9 cellular contexts compared by ENCODE assay signal in genomic region chr14:75453817-75454434, GRCh38. TPM values are rescaled to one million over a fixed set of nuclear protein-coding genes. Genes with fewer than 3 reads are reported as not detected.
A peak's percentile ranks its signal among the peaks of the same experiment; 100 is the strongest.
DNase-seq lines count a peak whose midpoint lies in the region; ATAC-seq, FAIRE-seq and TF ChIP-seq lines count a peak whose summit lies in the region.
"Had no signal": no experiment of that assay in that cellular context is flagged by ENCODE, and none has a peak within 500 bp of the region (broad histone marks: within the 10 kb centered on the region; RNA-seq: fewer than 3 reads in every experiment).

No MANE protein-coding gene starts in this region.

- H3K27ac ChIP-seq in heart left ventricle (peak overlapping the region in 11 of 12 donors; percentile 46 to 87 (median 75)), PC-9 (peak overlapping the region; percentile 93), keratinocyte (ENCODE audit: control insufficient read depth, insufficient read depth, low read length) (no peak overlapping the region), upper lobe of left lung (peak overlapping the region; percentile 63 to 85 (median 74))

- peaks cover 0 to 25% (median 0%) of the 10 kb centered on the region in 9 donors for H3K36me3 ChIP-seq in heart left ventricle
- H3K36me3 ChIP-seq in PC-9 (ENCODE audit: low read depth): peaks cover 8% of the 10 kb centered on the region; the same call in 1 of the 2 replicates
- peaks cover 0 to 16% of the 10 kb centered on the region in 2 experiments for H3K36me3 ChIP-seq in keratinocyte (ENCODE audit: control insufficient read depth in 2 of 2, extremely low read depth in 1 of 2, insufficient read depth in 2 of 2, low read length in 2 of 2)
- H3K36me3 ChIP-seq in upper lobe of left lung: peaks cover 0 to 38% (median 10%) of the 10 kb centered on the region in 4 donors

- H3K4me3 ChIP-seq in heart left ventricle (no peak overlapping the region), PC-9 (peak overlapping the region; percentile 17; the same call in 1 of the 2 replicates), keratinocyte (ENCODE audit: control insufficient read depth in 2 of 3, extremely low read depth in 1 of 3, insufficient read depth in 2 of 3, low read depth in 1 of 3, low read length in 3 of 3) (no peak overlapping the region), upper lobe of left lung (no peak overlapping the region)
- H3K4me3 ChIP-seq: dorsolateral prefrontal cortex had no signal

- H3K79me2 ChIP-seq in PC-9 (ENCODE audit: low read depth): peaks cover 80% of the 10 kb centered on the region
- peaks cover 5% of the 10 kb centered on the region for H3K79me2 ChIP-seq in keratinocyte (ENCODE audit: control insufficient read depth, insufficient read depth, low read length)

- intact Hi-C loops in heart left ventricle (cut with DNase I) (loop anchor here in 1 of 10 donors (5.0 kb wide), 1 partner anchor 52 kb away; no protein-coding TSS in a partner anchor), left cardiac atrium (cut with DNase I) (no loop called here), PC-9 (cut with micrococcal nuclease; ENCODE audit: unreplicated experiment) (loop anchor here (1.0 to 10.0 kb wide), 18 partner anchors 12 to 1588 kb away; partner anchors contain the start of gene DLST)

- ATAC-seq in heart left ventricle (no peak), left cardiac atrium (no peak), upper lobe of left lung (ENCODE audit: low FRiP score in 2 of 2) (no peak), GM18867 (IDR thresholded peaks at IDR 0.05; ENCODE audit: unreplicated experiment) (no peak)

- H3K4me2 ChIP-seq in PC-9 (peak overlapping the region; percentile 72), keratinocyte (ENCODE audit: control insufficient read depth, extremely low read depth, insufficient read depth, low read depth, low read length) (peak overlapping the region; percentile 80)

- FAIRE-seq in keratinocyte (lab: Jason Lieb, UNC): no peak

- CTCF ChIA-PET in PC-9 (lab: Charles Lee): interaction anchor here (1.4 to 1.7 kb wide), 2 partner anchors 143 to 146 kb away, joined by 4 to 11 read pairs; no protein-coding TSS in a partner anchor

- no peak for TF ChIP-seq EP300 in upper lobe of left lung (IDR thresholded peaks at IDR 0.05)

- 0 out of 2 replicates have a peak overlapping the region, but pooled peaks have one; percentile 7 for H2AFZ ChIP-seq in PC-9
- no peak overlapping the region for H2AFZ ChIP-seq in keratinocyte (ENCODE audit: control insufficient read depth, low read length)

- TF ChIP-seq CTCF in heart left ventricle (IDR thresholded peaks at IDR 0.05) (no peak), PC-9 (conservative IDR thresholded peaks at IDR 0.05) (no peak), keratinocyte (optimal IDR thresholded peaks at IDR 0.05 in 1 of 3, IDR thresholded peaks at IDR 0.05 in 1 of 3, conservative IDR thresholded peaks at IDR 0.05 in 1 of 3; ENCODE audit: extremely low read depth in 1 of 3, insufficient read depth in 2 of 3, low read length in 3 of 3) (no peak), upper lobe of left lung (IDR thresholded peaks at IDR 0.05) (no peak)

- peaks cover 76% of the 10 kb centered on the region for H3F3A ChIP-seq in PC-9 (ENCODE audit: insufficient read depth, low read depth)

- POLR2A ChIA-PET in PC-9 (lab: Charles Lee; ENCODE audit: unreplicated experiment): interaction anchor here (0.5 to 0.9 kb wide), 7 partner anchors 49 to 278 kb away, joined by 3 to 23 read pairs (median 5); no protein-coding TSS in a partner anchor

- H3K4me1 ChIP-seq in heart left ventricle: peaks cover 3 to 91% (median 71%) of the 10 kb centered on the region in 12 donors
- H3K4me1 ChIP-seq in PC-9 (replicated peaks; ENCODE audit: insufficient read depth): peaks cover 96% of the 10 kb centered on the region
- H3K4me1 ChIP-seq in keratinocyte (ENCODE audit: control insufficient read depth, extremely low read depth, insufficient read depth, low read length): peaks cover 34% of the 10 kb centered on the region
- peaks cover 65 to 89% (median 74%) of the 10 kb centered on the region in 4 donors for H3K4me1 ChIP-seq in upper lobe of left lung

- dilution Hi-C loops in keratinocyte (cut with MboI; ENCODE audit: extremely low pct_ligation_motif_present, low sequenced_read_pairs): no loop called here

- H3K27me3 ChIP-seq in heart left ventricle (no peaks in the 10 kb centered on the region), PC-9 (ENCODE audit: insufficient read depth, low read depth) (no peaks in the 10 kb centered on the region), keratinocyte (ENCODE audit: control insufficient read depth, extremely low read depth, insufficient read depth, low read length) (no peaks in the 10 kb centered on the region), upper lobe of left lung (no peaks in the 10 kb centered on the region)
- H3K27me3 ChIP-seq: dorsolateral prefrontal cortex had no signal

- H3K9ac ChIP-seq in keratinocyte (ENCODE audit: control insufficient read depth, extremely low read depth, insufficient read depth, low read length): peak overlapping the region; percentile 52

- 84 to 85% (median 85%) methylated on average over 14 of the region's 14 CpGs for WGBS in heart left ventricle, 4 donors
- 69 to 83% methylated on average over 14 of the region's 14 CpGs for WGBS in upper lobe of left lung, 2 donors

- no peak for TF ChIP-seq POLR2A in heart left ventricle (IDR thresholded peaks at IDR 0.05)
- no peak for TF ChIP-seq POLR2A in upper lobe of left lung (IDR thresholded peaks at IDR 0.05)

- no peaks in the 10 kb centered on the region for H3K9me2 ChIP-seq in PC-9 (ENCODE audit: insufficient read depth)

- no peaks in the 10 kb centered on the region for H4K20me1 ChIP-seq in PC-9 (ENCODE audit: insufficient read depth)
- peaks cover 14% of the 10 kb centered on the region for H4K20me1 ChIP-seq in keratinocyte (ENCODE audit: control insufficient read depth, extremely low read depth, insufficient read depth, low read length)

- no peaks in the 10 kb centered on the region for H3K9me3 ChIP-seq in heart left ventricle
- no peaks in the 10 kb centered on the region for H3K9me3 ChIP-seq in PC-9 (ENCODE audit: insufficient read depth, low read depth)
- no peaks in the 10 kb centered on the region for H3K9me3 ChIP-seq in keratinocyte (ENCODE audit: control insufficient read depth, low read depth, low read length)
- H3K9me3 ChIP-seq in upper lobe of left lung: no peaks in the 10 kb centered on the region

- H3K9me1 ChIP-seq in keratinocyte (ENCODE audit: control insufficient read depth, extremely low read depth, insufficient read depth, low read length): no peaks in the 10 kb centered on the region

- TSS peak; percentile 24 for BruUV-seq in PC-9 (replicated peaks; lab: Mats Ljungman, UMichigan)

- DNase-seq in heart left ventricle: no peak
- DNase-seq in left cardiac atrium: no peak
- DNase-seq in PC-9: no peak
- no peak for DNase-seq in keratinocyte (ENCODE audit: low read depth, low spot score)
- no peak for DNase-seq in upper lobe of left lung
- no peak for DNase-seq in NCI-H2081 treated with DMSO at 0.1 percent for 48 hours (lab: John Stamatoyannopoulos, UW)
- DNase-seq in NOMO-1 treated with dmso at 0.1 percent for 144 hours (lab: John Stamatoyannopoulos, UW; ENCODE audit: unreplicated experiment): no peak

RNA-seq across cellular contexts. Expression of gene JDP2, which starts 26.1 kb away (rescaled TPM):
- total RNA-seq in heart left ventricle (10 to 100 TPM; 12.2 to 72.6 (median 28.1) TPM), left cardiac atrium (10 to 100 TPM; 30.5 to 32.7 TPM), PC-9 (2021) (186 and 300 TPM in 2 replicates), upper lobe of left lung (100 to 1,000 TPM in 3 of 6 donors, 10 to 100 TPM in 3; 60.5 to 150 (median 110) TPM)
- polyA plus RNA-seq in heart left ventricle (10 to 100 TPM; 14.9 to 46.0 TPM), keratinocyte (9.5 to 16.1 TPM (median 13.5 TPM) in 3 replicates)
- 21.5 TPM for polyA plus RNA-seq in keratinocyte (2011; ENCODE audit: low read depth)
- 9.2 and 17.5 TPM in 2 replicates for polyA plus RNA-seq in keratinocyte (2011; cell fraction: cytosol; rRNA removed)
- polyA plus RNA-seq in keratinocyte (2011; cell fraction: nucleus; rRNA removed): 12.7 and 13.0 TPM in 2 replicates
- polyA plus RNA-seq in keratinocyte (2012; ENCODE audit: low replicate concordance): 8.4 and 15.7 TPM in 2 replicates
- polyA minus RNA-seq in keratinocyte: 3.4 to 14.2 TPM (median 5.3 TPM) in 3 replicates
- 18.2 TPM for polyA minus RNA-seq in keratinocyte (2011; cell fraction: cytosol; rRNA and poly(A)+ RNA removed)
- polyA minus RNA-seq in keratinocyte (2011; cell fraction: nucleus; rRNA and poly(A)+ RNA removed): 3.7 and 5.3 TPM in 2 replicates
